2 cellular contexts compared by ENCODE assay signal in genomic region chr7:157646551-157646950, GRCh38.
TF ChIP-seq lines count a peak whose summit lies in the region.

No MANE protein-coding gene starts in this region.

TF ChIP-seq in H1, 55 proteins besides CTCF, POLR2A, EP300 and RAD21:
- TF ChIP-seq ASH2L (IDR thresholded peaks at IDR 0.05; ENCODE audit: low read length) = no peak
- TF ChIP-seq RFX5 (IDR thresholded peaks at IDR 0.05; ENCODE audit: borderline replicate concordance, low read depth, low read length) = no peak
- no peak for TF ChIP-seq EZH2 (IDR thresholded peaks at IDR 0.05; ENCODE audit: low read depth, low read length, severe bottlenecking)
- no peak for TF ChIP-seq CHD1 (IDR thresholded peaks at IDR 0.05; ENCODE audit: low read depth, low read length)
- TF ChIP-seq KDM1A (IDR thresholded peaks at IDR 0.05; ENCODE audit: borderline replicate concordance, low read length) = no peak
- TF ChIP-seq PHF8 (conservative IDR thresholded peaks at IDR 0.05; ENCODE audit: low read depth, low read length) = no peak
- TF ChIP-seq SRF (IDR thresholded peaks at IDR 0.05; ENCODE audit: low read depth, low read length) = no peak
- TF ChIP-seq KDM5A (IDR thresholded peaks at IDR 0.05; ENCODE audit: low read length) = no peak
- TF ChIP-seq ATF3 (IDR thresholded peaks at IDR 0.05; ENCODE audit: insufficient read depth, low read depth, low read length) = no peak
- no peak for TF ChIP-seq TBP (IDR thresholded peaks at IDR 0.05; ENCODE audit: low read depth, low read length)
- TF ChIP-seq POU5F1 (IDR thresholded peaks at IDR 0.05; ENCODE audit: low read depth, low read length) = no peak
- no peak for TF ChIP-seq MAX (IDR thresholded peaks at IDR 0.05)
- no peak for TF ChIP-seq SUZ12 (IDR thresholded peaks at IDR 0.05; ENCODE audit: low read length)
- no peak for TF ChIP-seq GTF2F1 (IDR thresholded peaks at IDR 0.05; ENCODE audit: borderline replicate concordance, low read depth, low read length)
- no peak for TF ChIP-seq SIRT6 (IDR thresholded peaks at IDR 0.05; ENCODE audit: low read length)
- no peak for TF ChIP-seq KDM4A (IDR thresholded peaks at IDR 0.05; ENCODE audit: low read depth, low read length, severe bottlenecking)
- TF ChIP-seq BRCA1 (IDR thresholded peaks at IDR 0.05; ENCODE audit: low read depth, low read length) = no peak

TF ChIP-seq in WTC11, 78 proteins besides CTCF, POLR2A, EP300 and RAD21:
- no peak for TF ChIP-seq SMAD4 (CRISPR knock-in tag; IDR thresholded peaks at IDR 0.05)
- TF ChIP-seq ZNF512 (CRISPR knock-in tag; IDR thresholded peaks at IDR 0.05; ENCODE audit: borderline replicate concordance) = no peak
- no peak for TF ChIP-seq SOX15 (CRISPR knock-in tag; IDR thresholded peaks at IDR 0.05)
- no peak for TF ChIP-seq TP53 (CRISPR knock-in tag; IDR thresholded peaks at IDR 0.05)
- no peak for TF ChIP-seq ATF1 (CRISPR knock-in tag; IDR thresholded peaks at IDR 0.05)
- no peak for TF ChIP-seq CREM (CRISPR knock-in tag; IDR thresholded peaks at IDR 0.05)
- TF ChIP-seq STAT6 (CRISPR knock-in tag; conservative IDR thresholded peaks at IDR 0.05; ENCODE audit: low read depth) = no peak
- no peak for TF ChIP-seq NR3C1 (CRISPR knock-in tag; conservative IDR thresholded peaks at IDR 0.05; ENCODE audit: low read depth)
- no peak for TF ChIP-seq MXD4 (CRISPR knock-in tag; IDR thresholded peaks at IDR 0.05; ENCODE audit: borderline replicate concordance)
- no peak for TF ChIP-seq HMGXB4 (CRISPR knock-in tag; IDR thresholded peaks at IDR 0.05)
- no peak for TF ChIP-seq NFYB (CRISPR knock-in tag; conservative IDR thresholded peaks at IDR 0.05; ENCODE audit: low read depth)
- no peak for TF ChIP-seq ESRRA (CRISPR knock-in tag; IDR thresholded peaks at IDR 0.05; ENCODE audit: borderline replicate concordance)
- TF ChIP-seq ZNF671 (CRISPR knock-in tag; IDR thresholded peaks at IDR 0.05) = no peak
- TF ChIP-seq JAZF1 (CRISPR knock-in tag; IDR thresholded peaks at IDR 0.05) = no peak
- no peak for TF ChIP-seq PREB (CRISPR knock-in tag; IDR thresholded peaks at IDR 0.05; ENCODE audit: borderline replicate concordance)
- TF ChIP-seq TCF7 (CRISPR knock-in tag; IDR thresholded peaks at IDR 0.05; ENCODE audit: low read depth) = no peak
